In genomic region chr12:25734529-25735180, GRCh38 we compare ENCODE assay signal across 17 cellular contexts.
DNase-seq lines count a peak whose midpoint lies in the region; ATAC-seq and TF ChIP-seq lines count a peak whose summit lies in the region.
"Had no signal": no experiment of that assay in that cellular context is flagged by ENCODE, and none has a peak within 500 bp of the region (broad histone marks: within the 10 kb centered on the region; RNA-seq: fewer than 3 reads in every experiment).

No MANE protein-coding gene starts in this region.

- H3K27ac Mint-ChIP-seq in natural killer cell = no peak overlapping the region
- no peak overlapping the region for H3K27ac Mint-ChIP-seq in natural killer cell treated with Interleukin-12 subunit alpha and Interleukin-12 subunit beta and Interleukin-15 and Interleukin-18, amount 100 ng/mL, for 72 hours
- H3K27ac Mint-ChIP-seq: activated B cell treated with CpG ODN at 0.5 μM for 24 hours; activated naive CD8-positive, alpha-beta T cell treated with anti-CD3 and anti-CD28 coated beads, Interleukin-2, amount 50 U/mL, for 24 hours; naive B cell; stimulated activated naive CD8-positive, alpha-beta T cell treated with anti-CD3 and anti-CD28 coated beads, Interleukin-15, Interleukin-2, amounts not matched to agents 100 ng/mL and 50 ng/mL, for 24 hours had no signal

- no peak overlapping the region for H3K4me3 Mint-ChIP-seq in natural killer cell
- H3K4me3 Mint-ChIP-seq in natural killer cell treated with Interleukin-12 subunit alpha and Interleukin-12 subunit beta and Interleukin-15 and Interleukin-18, amount 100 ng/mL, for 72 hours = no peak overlapping the region
- H3K4me3 Mint-ChIP-seq: activated B cell treated with CpG ODN at 0.5 μM for 24 hours; activated naive CD8-positive, alpha-beta T cell treated with anti-CD3 and anti-CD28 coated beads, Interleukin-2, amount 50 U/mL, for 24 hours; naive B cell; stimulated activated naive CD8-positive, alpha-beta T cell treated with anti-CD3 and anti-CD28 coated beads, Interleukin-15, Interleukin-2, amounts not matched to agents 100 ng/mL and 50 ng/mL, for 24 hours had no signal

- ATAC-seq in GM18508 (IDR thresholded peaks at IDR 0.05; ENCODE audit: insufficient read depth, unreplicated experiment) = peak; percentile 62
- peak; percentile 79 for ATAC-seq in GM21367 (IDR thresholded peaks at IDR 0.05; ENCODE audit: unreplicated experiment)
- peak; percentile 66 for ATAC-seq in HG02938 (IDR thresholded peaks at IDR 0.05; ENCODE audit: unreplicated experiment)
- no peak for ATAC-seq in natural killer cell
- ATAC-seq in natural killer cell treated with Interleukin-12 subunit alpha and Interleukin-12 subunit beta and Interleukin-15 and Interleukin-18, amount 100 ng/mL, for 72 hours = no peak
- ATAC-seq: activated naive CD8-positive, alpha-beta T cell treated with anti-CD3 and anti-CD28 coated beads, Interleukin-2, amount 50 U/mL, for 24 hours; left cardiac atrium had no signal

- H3K27me3 ChIP-seq in H7 (ENCODE audit: control insufficient read depth, insufficient read depth, low read length) = no peaks in the 10 kb centered on the region
- H3K27me3 ChIP-seq: right atrium auricular region had no signal

- H3K4me1 Mint-ChIP-seq in natural killer cell = no peaks in the 10 kb centered on the region
- H3K4me1 Mint-ChIP-seq in natural killer cell treated with Interleukin-12 subunit alpha and Interleukin-12 subunit beta and Interleukin-15 and Interleukin-18, amount 100 ng/mL, for 72 hours (ENCODE audit: low read depth in 2 of 2) = no peaks in the 10 kb centered on the region
- H3K4me1 Mint-ChIP-seq: activated B cell treated with CpG ODN at 0.5 μM for 24 hours; activated naive CD8-positive, alpha-beta T cell treated with anti-CD3 and anti-CD28 coated beads, Interleukin-2, amount 50 U/mL, for 24 hours had no signal

- peak; percentile 23 for DNase-seq in NB4 (ENCODE audit: low read depth)
- no peak for DNase-seq in natural killer cell
- DNase-seq in natural killer cell treated with Interleukin-12 subunit alpha and Interleukin-12 subunit beta and Interleukin-15 and Interleukin-18, amount 100 ng/mL, for 72 hours (ENCODE audit: low spot score) = no peak
- no peak for DNase-seq in H7
- DNase-seq in activated CD4-positive, alpha-beta T cell treated with anti-CD3 and anti-CD28 coated beads for 4 hours = no peak
- DNase-seq: activated B cell treated with CpG ODN at 0.5 μM for 24 hours; activated naive CD8-positive, alpha-beta T cell treated with anti-CD3 and anti-CD28 coated beads, Interleukin-2, amount 50 U/mL, for 24 hours; left cardiac atrium; naive B cell; NCI-H2029; NK-92 treated with Interleukin-12 subunit alpha and Interleukin-12 subunit beta, amount 100 ng/mL, for 24 hours; stimulated activated CD4-positive, alpha-beta T cell treated with anti-CD3 and anti-CD28 coated beads, Interleukin-4, amount 100 ng/mL, for 24 hours had no signal

- H3K9me3 Mint-ChIP-seq in natural killer cell = peaks cover 0 to 2% of the 10 kb centered on the region in 2 donors
- H3K9me3 Mint-ChIP-seq in natural killer cell treated with Interleukin-12 subunit alpha and Interleukin-12 subunit beta and Interleukin-15 and Interleukin-18, amount 100 ng/mL, for 72 hours = peaks cover 2% of the 10 kb centered on the region

- TF ChIP-seq CTCF in NB4 (IDR thresholded peaks at IDR 0.05; ENCODE audit: low read depth, low read length) (no peak), natural killer cell (IDR thresholded peaks at IDR 0.05) (no peak)

- no peaks in the 10 kb centered on the region for H3K36me3 Mint-ChIP-seq in natural killer cell
- H3K36me3 Mint-ChIP-seq in natural killer cell treated with Interleukin-12 subunit alpha and Interleukin-12 subunit beta and Interleukin-15 and Interleukin-18, amount 100 ng/mL, for 72 hours = no peaks in the 10 kb centered on the region

- H3K4me3 ChIP-seq in NB4 (ENCODE audit: low read depth, low read length) = no peak overlapping the region
- no peak overlapping the region for H3K4me3 ChIP-seq in H7 (ENCODE audit: insufficient read depth, low read depth, low read length)
- H3K4me3 ChIP-seq: right atrium auricular region had no signal

- H3K27me3 Mint-ChIP-seq in natural killer cell (ENCODE audit: low read depth in 2 of 2) = no peaks in the 10 kb centered on the region
- H3K27me3 Mint-ChIP-seq in natural killer cell treated with Interleukin-12 subunit alpha and Interleukin-12 subunit beta and Interleukin-15 and Interleukin-18, amount 100 ng/mL, for 72 hours = peaks cover 0 to 18% of the 10 kb centered on the region in 2 donors
- H3K27me3 Mint-ChIP-seq: activated naive CD8-positive, alpha-beta T cell treated with anti-CD3 and anti-CD28 coated beads, Interleukin-2, amount 50 U/mL, for 24 hours; stimulated activated naive CD8-positive, alpha-beta T cell treated with anti-CD3 and anti-CD28 coated beads, Interleukin-15, Interleukin-2, amounts not matched to agents 100 ng/mL and 50 ng/mL, for 24 hours had no signal

- intact Hi-C loops in natural killer cell (cut with micrococcal nuclease) = no loop called here

- TF ChIP-seq POLR2A in NB4 (IDR thresholded peaks at IDR 0.05; ENCODE audit: extremely low read depth, insufficient read length) = no peak

- no peaks in the 10 kb centered on the region for H3K36me3 ChIP-seq in H7 (replicated peaks; ENCODE audit: control insufficient read depth, insufficient read depth, low read length)
- H3K36me3 ChIP-seq: right atrium auricular region had no signal

Comparison
In these comparisons a context has a peak if more than half of its experiments do, and no peak if none do; other contexts are left out.
1. ATAC-seq: peak in GM18508 (single experiment), GM21367 (single experiment) and HG02938 (single experiment); none in natural killer cell (0 of 3) and natural killer cell treated with Interleukin-12 subunit alpha and Interleukin-12 subunit beta and Interleukin-15 and Interleukin-18, amount 100 ng/mL, for 72 hours (0 of 2).